Comparison of ENCODE assay signal across 8 cellular contexts in the genomic region with DNA sequence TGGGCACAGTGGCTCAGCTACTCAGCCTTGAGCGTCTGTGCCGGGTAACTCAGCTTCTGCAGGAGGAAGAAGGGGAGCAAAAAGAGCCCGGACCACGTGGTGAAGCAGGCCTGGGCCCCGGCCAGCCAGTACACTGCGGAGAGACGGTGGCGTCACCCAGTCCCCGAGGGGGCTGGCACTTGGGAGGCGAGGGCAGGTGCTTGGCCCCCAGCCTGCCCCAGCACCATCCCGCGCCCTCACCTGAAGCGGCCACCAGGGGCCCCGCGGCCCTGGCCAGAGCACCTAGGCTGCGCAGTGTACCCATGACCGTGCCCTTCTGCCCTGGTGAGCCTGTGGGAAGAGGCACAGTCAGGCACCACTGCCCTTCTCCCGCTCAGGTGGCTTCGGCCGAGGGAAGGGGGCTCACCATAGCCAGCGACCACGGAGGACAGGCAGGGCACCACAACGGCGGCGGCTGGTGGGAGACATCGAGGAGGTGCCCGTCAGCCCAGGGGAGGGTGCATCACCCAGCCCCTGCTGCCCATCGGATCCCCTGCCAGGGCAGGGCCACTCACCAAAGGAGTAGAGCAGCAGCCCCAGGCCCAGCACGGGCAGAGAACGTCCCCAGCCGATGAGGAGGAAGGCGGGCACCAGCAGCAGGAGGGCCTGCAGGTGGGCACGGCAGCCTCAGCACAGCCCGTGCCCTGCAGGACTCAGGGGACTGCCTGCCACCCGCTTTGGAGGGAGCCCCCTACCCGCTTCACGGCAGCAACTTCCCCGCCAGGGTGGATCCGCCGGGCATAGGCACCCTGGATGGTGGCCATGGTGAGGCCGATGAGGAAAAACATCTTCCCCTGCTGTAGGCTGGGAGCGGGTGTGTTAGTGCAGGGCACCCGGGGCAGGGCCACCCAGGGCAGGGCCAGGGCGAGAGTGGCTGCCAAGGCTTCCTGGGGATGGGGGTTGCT. TPM values are rescaled to one million over a fixed set of nuclear protein-coding genes. Genes with fewer than 3 reads are reported as not detected.
DNase-seq lines count a peak whose midpoint lies in the region; ATAC-seq, FAIRE-seq and TF ChIP-seq lines count a peak whose summit lies in the region.

No MANE protein-coding gene starts in this region.

- H3K9me3 ChIP-seq in HEK293 (ENCODE audit: control insufficient read depth, insufficient read depth, low read depth, low read length) (no peaks in the 10 kb centered on the region), GM12878 (replicated peaks; ENCODE audit: control insufficient read depth, insufficient read depth, low read length) (no peaks in the 10 kb centered on the region)

- H3K36me3 ChIP-seq in HEK293 (ENCODE audit: control insufficient read depth in 2 of 2, insufficient read depth in 1 of 2, low read length in 2 of 2) (peaks cover 0 to 71% of the 10 kb centered on the region in 2 experiments; a peak in 1 of 3 replicates), GM12878 (ENCODE audit: control insufficient read depth in 2 of 2, insufficient read depth in 2 of 2, low read length in 1 of 2) (peaks cover 12 to 22% of the 10 kb centered on the region in 2 experiments)

- FAIRE-seq in GM12878 (lab: Jason Lieb, UNC): no peak

- H3K4me3 ChIP-seq in AG04449 (ENCODE audit: low read depth, low read length) (no peak overlapping the region), HEK293 (ENCODE audit: low read depth, low read length) (no peak overlapping the region), GM12878 (peak overlapping the region; percentile 75), foreskin fibroblast (ENCODE audit: low read depth in 1 of 2, low read length in 2 of 2) (no peak overlapping the region)

- TF ChIP-seq EP300 in GM12878 (IDR thresholded peaks at IDR 0.05; ENCODE audit: borderline replicate concordance in 1 of 2, control insufficient read depth in 1 of 2, low read depth in 2 of 2, low read length in 2 of 2): no peak

- no peaks in the 10 kb centered on the region for H3K27me3 ChIP-seq in GM12878 (replicated peaks in 1 of 2; ENCODE audit: control insufficient read depth in 2 of 2, insufficient read depth in 2 of 2, low read length in 1 of 2)

- CTCF ChIA-PET in AG04449 (lab: Yijun Ruan, JAX) (no interaction called here), HEK293 (lab: Yijun Ruan, JAX) (interaction anchor here (0.6 kb wide), 1 partner anchor 21 kb away, joined by 4 read pairs; no protein-coding TSS in a partner anchor), GM12878 (lab: Yijun Ruan, JAX) (no interaction called here)

- H3K27ac ChIP-seq in HEK293 (ENCODE audit: extremely low read depth, low read depth, low read length): no peak overlapping the region
- H3K27ac ChIP-seq in GM12878 (ENCODE audit: control insufficient read depth, insufficient read depth): peak overlapping the region; percentile 51

- TF ChIP-seq POLR2A in GM12878 (IDR thresholded peaks at IDR 0.05; ENCODE audit: low read depth, low read length): no peak

- POLR2A ChIA-PET in AG04449 (lab: Yijun Ruan, JAX): no interaction called here
- POLR2A ChIA-PET in HEK293 (lab: Yijun Ruan, JAX): no interaction called here
- POLR2A ChIA-PET in GM12878 (lab: Charles Lee): no interaction called here

- no peaks in the 10 kb centered on the region; the same call in 1 of the 2 replicates for H3K4me1 ChIP-seq in HEK293 (ENCODE audit: control insufficient read depth, insufficient read depth, low read length)
- peaks cover 20% of the 10 kb centered on the region for H3K4me1 ChIP-seq in GM12878 (ENCODE audit: control insufficient read depth, insufficient read depth, low read length)

- SMC1A ChIA-PET in GM12878 (lab: Charles Lee; ENCODE audit: uncharacterized antibody, unreplicated experiment): interaction anchor here (1.4 kb wide), 1 partner anchor 152 kb away, joined by 3 read pairs; no protein-coding TSS in a partner anchor

- TF ChIP-seq RAD21 in GM12878 (IDR thresholded peaks at IDR 0.05; ENCODE audit: insufficient read depth, low read depth, low read length): no peak

- H3K9ac ChIP-seq in GM12878 (ENCODE audit: control insufficient read depth, insufficient read depth, low read length): peak overlapping the region; percentile 49; the same call in 1 of the 2 replicates

- peak; percentile 16 for TF ChIP-seq CTCF in AG04449 (IDR thresholded peaks at IDR 0.05; ENCODE audit: insufficient read depth, low read length, missing control alignments)
- TF ChIP-seq CTCF in HEK293 (tag by site-specific recombination; IDR thresholded peaks at IDR 0.05): no peak
- TF ChIP-seq CTCF in GM12878 (IDR thresholded peaks at IDR 0.05 in 2 of 3, conservative IDR thresholded peaks at IDR 0.05 in 1 of 3; ENCODE audit: control insufficient read depth in 2 of 3, extremely low read depth in 1 of 3, insufficient read depth in 1 of 3, low read depth in 3 of 3, low read length in 3 of 3): peak in 2 of 3 experiments; percentile 6 to 35; a peak in 1 of 6 replicates
- no peak for TF ChIP-seq CTCF in foreskin fibroblast (IDR thresholded peaks at IDR 0.05; ENCODE audit: low read depth, low read length)

- peaks cover 42% of the 10 kb centered on the region for H3K79me2 ChIP-seq in GM12878 (ENCODE audit: control insufficient read depth, insufficient read depth, low read length)

- 67% methylated on average over 33 of the region's 44 CpGs for WGBS in GM12878 (ENCODE audit: insufficient coverage, insufficient replicate concordance, low lambda C conversion rate, missing lambda C conversion rate)

- H3K4me2 ChIP-seq in GM12878 (ENCODE audit: control insufficient read depth, insufficient read depth): peak overlapping the region; percentile 66

- no peaks in the 10 kb centered on the region for H4K20me1 ChIP-seq in GM12878 (ENCODE audit: control insufficient read depth, insufficient read depth)

- H2AFZ ChIP-seq in GM12878 (ENCODE audit: control insufficient read depth, low read depth, low read length): no peak overlapping the region

- DNase-seq in AG04449 (ENCODE audit: low read depth, low spot score): no peak
- no peak for DNase-seq in GM12878 (ENCODE audit: low read depth, low spot score)
- DNase-seq in middle frontal gyrus (ENCODE audit: extremely low spot score, low spot score): peak; percentile 22
- DNase-seq in foreskin fibroblast: no peak
- DNase-seq in kidney tubule cell (ENCODE audit: low spot score): no peak
- no peak for DNase-seq in stimulated activated CD4-positive, alpha-beta T cell treated with anti-CD3 and anti-CD28 coated beads, Interleukin-2, amount 100 ng/mL, for 48 hours

- ATAC-seq in GM12878: peak; percentile 1; the same call in 2 of the 3 replicates
- no peak for ATAC-seq in GM21528 (IDR thresholded peaks at IDR 0.05; ENCODE audit: low FRiP score, unreplicated experiment)

- in situ Hi-C loops in GM12878 (cut with MboI): loop anchor here (25.0 kb wide), 1 partner anchor 169 kb away; the partner anchor contains the start of gene TNIP2

- intact Hi-C loops in GM12878 (cut with micrococcal nuclease; ENCODE audit: unreplicated experiment): loop anchor here (5.0 kb wide), 2 partner anchors 79 to 169 kb away; no protein-coding TSS in a partner anchor

- RAD21 ChIA-PET in GM12878 (lab: Charles Lee; ENCODE audit: unreplicated experiment): interaction anchor here (1.0 kb wide), 1 partner anchor 23 kb away, joined by 3 read pairs; no protein-coding TSS in a partner anchor

- BruUV-seq in GM12878 (replicated peaks; lab: Mats Ljungman, UMichigan): no TSS peak

TF ChIP-seq in HEK293, 187 proteins besides CTCF, POLR2A, EP300 and RAD21 (continues in another document):
- TF ChIP-seq OSR2 (tag by site-specific recombination; IDR thresholded peaks at IDR 0.05): peak; percentile 5; the same call in 1 of the 2 replicates

TF ChIP-seq in GM12878, 131 proteins besides CTCF, POLR2A, EP300 and RAD21 (continues in another document):
- TF ChIP-seq SREBF2 (IDR thresholded peaks at IDR 0.05; ENCODE audit: low read length): no peak

RNA-seq across cellular contexts. Expression of gene NOP14, which starts 32.1 kb away (rescaled TPM):
- total RNA-seq in GM12878 (2013; cell fraction: nucleolus; rRNA removed): 30.0 and 34.7 TPM in 2 replicates
- total RNA-seq in GM12878 (2014; rRNA removed) (40.3 and 42.1 TPM in 2 replicates), GM12878 (2014; rRNA removed; fragmentation: Illumina TruSeq; extraction: Trizol) (52.5 and 57.3 TPM in 2 replicates), GM12878 (2021) (74.3 and 80.6 TPM in 2 replicates)
- polyA plus RNA-seq in GM12878 (2011; ENCODE audit: low read depth): 26.2 TPM
- polyA plus RNA-seq in GM12878 (2011; rRNA removed) (17.2 and 18.8 TPM in 2 replicates), GM12878 (2014; fragmentation: Illumina TruSeq; extraction: Trizol) (64.9 and 65.2 TPM in 2 replicates), GM12878 (2014; fragmentation: Nextera tagmentation; extraction: Ambion mirVana) (10 to 100 TPM; 13.8 to 24.7 TPM), GM12878 (2014; rRNA removed) (31.6 and 36.4 TPM in 2 replicates), GM12878 (2016; fragmentation: Nextera tagmentation; extraction: Ambion mirVana) (10 to 100 TPM; 74.5 to 76.6 TPM)
- polyA plus RNA-seq in GM12878 (2011; cell fraction: cytosol; rRNA removed): 13.0 and 14.4 TPM in 2 replicates
- 20.7 and 30.4 TPM in 2 replicates for polyA plus RNA-seq in GM12878 (2011; cell fraction: nucleus; rRNA removed)
- polyA plus RNA-seq in GM12878 (2012): 33.0 and 35.7 TPM in 2 replicates
- polyA minus RNA-seq in GM12878 (2011; rRNA and poly(A)+ RNA removed): 14.1 and 15.1 TPM in 2 replicates
- 15.6 and 17.3 TPM in 2 replicates for polyA minus RNA-seq in GM12878 (2011; cell fraction: cytosol; rRNA and poly(A)+ RNA removed)
- 6.8 and 11.3 TPM in 2 replicates for polyA minus RNA-seq in GM12878 (2011; cell fraction: nucleus; rRNA and poly(A)+ RNA removed)

RNA-seq across cellular contexts. Expression of gene GRK4, which starts 32.3 kb away (rescaled TPM):
- total RNA-seq in GM12878 (2013; cell fraction: nucleolus; rRNA removed): 1.9 and 2.9 TPM in 2 replicates
- total RNA-seq in GM12878 (2014; rRNA removed): 2.3 and 2.5 TPM in 2 replicates
- 2.4 and 2.9 TPM in 2 replicates for total RNA-seq in GM12878 (2014; rRNA removed; fragmentation: Illumina TruSeq; extraction: Trizol)
- 3.0 and 3.6 TPM in 2 replicates for total RNA-seq in GM12878 (2021)
- polyA plus RNA-seq in GM12878 (2011; ENCODE audit: low read depth): 0.94 TPM
- polyA plus RNA-seq in GM12878 (2011; rRNA removed): 1.3 and 1.5 TPM in 2 replicates
- polyA plus RNA-seq in GM12878 (2011; cell fraction: cytosol; rRNA removed): 0.70 and 1.1 TPM in 2 replicates
- polyA plus RNA-seq in GM12878 (2011; cell fraction: nucleus; rRNA removed): 0.72 and 1.1 TPM in 2 replicates
- 2.6 and 2.7 TPM in 2 replicates for polyA plus RNA-seq in GM12878 (2012)
- 2.3 TPM in 2 replicates for polyA plus RNA-seq in GM12878 (2014; fragmentation: Illumina TruSeq; extraction: Trizol)
- 1 to 10 TPM; 1.1 to 1.6 TPM for polyA plus RNA-seq in GM12878 (2014; fragmentation: Nextera tagmentation; extraction: Ambion mirVana)
- polyA plus RNA-seq in GM12878 (2014; rRNA removed): 2.9 and 3.0 TPM in 2 replicates
- 1 to 10 TPM; 3.4 to 4.0 TPM for polyA plus RNA-seq in GM12878 (2016; fragmentation: Nextera tagmentation; extraction: Ambion mirVana)
- polyA minus RNA-seq in GM12878 (2011; rRNA and poly(A)+ RNA removed): 0.72 and 1.2 TPM in 2 replicates
- polyA minus RNA-seq in GM12878 (2011; cell fraction: cytosol; rRNA and poly(A)+ RNA removed): 0.83 and 1.1 TPM in 2 replicates
- 0.36 and 1.1 TPM in 2 replicates for polyA minus RNA-seq in GM12878 (2011; cell fraction: nucleus; rRNA and poly(A)+ RNA removed)

Comparison
In these comparisons a context has a peak if more than half of its experiments do, and no peak if none do; other contexts are left out.
1. CTCF ChIP-seq: peak in AG04449 (single experiment) and GM12878 (2 of 3); none in HEK293 (single experiment) and foreskin fibroblast (single experiment).